10 cellular contexts compared by ENCODE assay signal in genomic region chr1:156852414-156852874, GRCh38. TPM values are rescaled to one million over a fixed set of nuclear protein-coding genes. Genes with fewer than 3 reads are reported as not detected.
DNase-seq lines count a peak whose midpoint lies in the region; ATAC-seq and TF ChIP-seq lines count a peak whose summit lies in the region.
"Had no signal": no experiment of that assay in that cellular context is flagged by ENCODE, and none has a peak within 500 bp of the region (broad histone marks: within the 10 kb centered on the region; RNA-seq: fewer than 3 reads in every experiment).

No MANE protein-coding gene starts in this region.

- peaks cover 89% of the 10 kb centered on the region for H3K27me3 Mint-ChIP-seq in WTC11 (ENCODE audit: low read depth)
- peaks cover 79% of the 10 kb centered on the region for H3K27me3 Mint-ChIP-seq in mesothelial cell of epicardium (ENCODE audit: low read depth)
- H3K27me3 Mint-ChIP-seq in effector memory CD8-positive, alpha-beta T cell, result peaks cover 0 to 10% of the 10 kb centered on the region in 2 donors

- intact Hi-C loops in posterior vena cava (cut with DNase I), result no loop called here

- CTCF ChIA-PET in WTC11 (lab: Charles Lee), result interaction anchor here (0.8 to 3.5 kb wide), 4 partner anchors 12 to 163 kb away, joined by 3 to 17 read pairs (median 6); no protein-coding TSS in a partner anchor

- peaks cover 10% of the 10 kb centered on the region for H3K4me1 Mint-ChIP-seq in WTC11
- H3K4me1 Mint-ChIP-seq in mesothelial cell of epicardium, result peaks cover 11% of the 10 kb centered on the region
- peaks cover 13 to 14% of the 10 kb centered on the region in 2 donors for H3K4me1 Mint-ChIP-seq in effector memory CD8-positive, alpha-beta T cell (ENCODE audit: low read depth in 2 of 2)

- peak; percentile 27 for DNase-seq in ELF-1 (ENCODE audit: low read depth, low spot score)
- peak; percentile 88 for DNase-seq in NCI-H345 (lab: John Stamatoyannopoulos, UW)
- peak; percentile 33 for DNase-seq in fibroblast of mammary gland (ENCODE audit: low read depth)
- DNase-seq in posterior vena cava (ENCODE audit: low spot score), result peak; percentile 88
- DNase-seq in WTC11 (ENCODE audit: low spot score), result no peak
- DNase-seq in mesothelial cell of epicardium (ENCODE audit: low spot score in 2 of 2, unreplicated experiment in 2 of 2), result no peak
- DNase-seq in effector memory CD8-positive, alpha-beta T cell, result no peak

- no peak for TF ChIP-seq CTCF in fibroblast of mammary gland (conservative IDR thresholded peaks at IDR 0.05; ENCODE audit: control insufficient read depth, insufficient read depth, low read depth, low read length)
- no peak for TF ChIP-seq CTCF in WTC11 (IDR thresholded peaks at IDR 0.05)
- TF ChIP-seq CTCF in mesothelial cell of epicardium (IDR thresholded peaks at IDR 0.05; ENCODE audit: unreplicated experiment), result no peak

- H3K9me3 Mint-ChIP-seq in WTC11, result no peaks in the 10 kb centered on the region
- H3K9me3 Mint-ChIP-seq in mesothelial cell of epicardium, result no peaks in the 10 kb centered on the region
- H3K9me3 Mint-ChIP-seq in effector memory CD8-positive, alpha-beta T cell, result no peaks in the 10 kb centered on the region

- no peak overlapping the region for H3K4me3 Mint-ChIP-seq in WTC11
- no peak overlapping the region for H3K4me3 Mint-ChIP-seq in mesothelial cell of epicardium
- no peak overlapping the region for H3K4me3 Mint-ChIP-seq in effector memory CD8-positive, alpha-beta T cell

- H3K27ac Mint-ChIP-seq in WTC11 (no peak overlapping the region), mesothelial cell of epicardium (no peak overlapping the region)
- H3K27ac Mint-ChIP-seq in effector memory CD8-positive, alpha-beta T cell, result no peak overlapping the region

- H3K36me3 Mint-ChIP-seq in WTC11, result no peaks in the 10 kb centered on the region
- H3K36me3 Mint-ChIP-seq in mesothelial cell of epicardium, result no peaks in the 10 kb centered on the region
- H3K36me3 Mint-ChIP-seq in effector memory CD8-positive, alpha-beta T cell (ENCODE audit: insufficient read depth), result no peaks in the 10 kb centered on the region

- no peak overlapping the region for H3K4me3 ChIP-seq in fibroblast of mammary gland (ENCODE audit: control insufficient read depth, low read depth, low read length)
- H3K4me3 ChIP-seq: HAP-1, uterus had no signal

- POLR2A ChIA-PET in WTC11 (lab: Charles Lee), result no interaction called here

- ATAC-seq in WTC11 (no peak), GM21619 (IDR thresholded peaks at IDR 0.05; ENCODE audit: unreplicated experiment) (no peak)
- no peak for ATAC-seq in effector memory CD8-positive, alpha-beta T cell (replicated peaks)

TF ChIP-seq in WTC11, 78 proteins besides CTCF, POLR2A, EP300 and RAD21:
- TF ChIP-seq FOXP1 (CRISPR knock-in tag; IDR thresholded peaks at IDR 0.05; ENCODE audit: borderline replicate concordance) (no peak), ARID4B (CRISPR knock-in tag; IDR thresholded peaks at IDR 0.05; ENCODE audit: borderline replicate concordance) (no peak), CDX4 (CRISPR knock-in tag; IDR thresholded peaks at IDR 0.05; ENCODE audit: borderline replicate concordance) (no peak), ATF1 (CRISPR knock-in tag; IDR thresholded peaks at IDR 0.05) (no peak), NFYB (CRISPR knock-in tag; conservative IDR thresholded peaks at IDR 0.05; ENCODE audit: low read depth) (no peak), GABPB1 (CRISPR knock-in tag; IDR thresholded peaks at IDR 0.05) (no peak), HMGA2 (CRISPR knock-in tag; IDR thresholded peaks at IDR 0.05) (no peak), RELA (CRISPR knock-in tag; IDR thresholded peaks at IDR 0.05; ENCODE audit: borderline replicate concordance) (no peak), IRF1 (CRISPR knock-in tag; IDR thresholded peaks at IDR 0.05) (no peak), ZBTB43 (CRISPR knock-in tag; IDR thresholded peaks at IDR 0.05) (no peak), KAT7 (CRISPR knock-in tag; IDR thresholded peaks at IDR 0.05; ENCODE audit: borderline replicate concordance) (no peak), ZNF425 (CRISPR knock-in tag; conservative IDR thresholded peaks at IDR 0.05) (no peak), TP53 (CRISPR knock-in tag; IDR thresholded peaks at IDR 0.05) (no peak), NR1H2 (CRISPR knock-in tag; IDR thresholded peaks at IDR 0.05) (no peak)

RNA-seq across cellular contexts. Expression of gene INSRR, which starts 6.5 kb away (rescaled TPM):
- total RNA-seq in posterior vena cava, result under 1 TPM; 0.19 to 0.23 TPM
- 0.05 to 0.11 TPM in 2 of 3 replicates, not detected in the other for total RNA-seq in WTC11 (2021)
- total RNA-seq in mesothelial cell of epicardium, result 0.45 to 0.66 TPM (median 0.51 TPM) in 3 replicates

RNA-seq across cellular contexts. Expression of gene NTRK1, which starts 8.2 kb away (rescaled TPM):
- total RNA-seq in posterior vena cava (1 to 10 TPM; 3.5 to 3.9 TPM), WTC11 (2021) (0.23 to 0.42 TPM (median 0.23 TPM) in 3 replicates), mesothelial cell of epicardium (1.2 to 1.3 TPM (median 1.3 TPM) in 3 replicates)

RNA-seq across cellular contexts. Expression of gene SH2D2A, which starts 35.8 kb away (rescaled TPM):
- total RNA-seq in posterior vena cava (1 to 10 TPM; 3.2 to 3.4 TPM), WTC11 (2021) (4.9 to 6.9 TPM (median 6.6 TPM) in 3 replicates), mesothelial cell of epicardium (0.58 to 2.1 TPM (median 0.89 TPM) in 3 replicates)

RNA-seq across cellular contexts. Expression of gene PEAR1, which starts 41.1 kb away (rescaled TPM):
- total RNA-seq in posterior vena cava (10 to 100 TPM; 14.5 to 14.6 TPM), WTC11 (2021) (0.89 to 1.6 TPM (median 1.0 TPM) in 3 replicates), mesothelial cell of epicardium (13.8 to 16.1 TPM (median 15.7 TPM) in 3 replicates)

Comparison
In these comparisons a context has a peak if more than half of its experiments do, and no peak if none do; other contexts are left out.
1. DNase-seq: peak in ELF-1 (single experiment), NCI-H345 (single experiment), fibroblast of mammary gland (single experiment) and posterior vena cava (single experiment); none in WTC11 (single experiment), mesothelial cell of epicardium (0 of 2) and effector memory CD8-positive, alpha-beta T cell (0 of 3).